In the genomic region with DNA sequence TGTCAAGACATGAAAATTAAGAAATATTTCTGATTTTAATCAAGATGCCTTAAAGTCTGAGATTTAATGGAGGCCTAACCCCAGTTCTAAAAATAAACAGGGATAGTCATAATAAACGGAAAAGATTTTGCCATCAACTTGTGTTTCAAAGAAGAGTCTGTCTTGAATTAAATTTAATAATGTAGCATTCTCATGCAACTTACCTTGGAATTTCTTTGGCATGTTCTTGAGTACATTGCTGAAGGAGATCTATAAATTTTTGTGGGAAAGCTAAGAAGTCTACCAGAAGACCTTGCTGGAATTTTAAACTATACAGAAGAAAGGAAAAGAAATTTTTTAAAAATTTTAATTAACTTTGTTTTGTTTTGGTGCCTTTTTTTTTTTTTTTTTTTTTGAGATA, we compare ENCODE assay signal across 20 cellular contexts.
"Had no signal": no experiment of that assay in that cellular context is flagged by ENCODE, and none has a peak within 500 bp of the region (broad histone marks: within the 10 kb centered on the region; RNA-seq: fewer than 3 reads in every experiment).

No MANE protein-coding gene starts in this region.

- H3K4me3 Mint-ChIP-seq: activated CD8-positive, alpha-beta T cell treated with anti-CD3 and anti-CD28 coated beads, Interleukin-2, amount 10 ng/mL, durations not matched to agents 7 days and 5 days; activated naive CD8-positive, alpha-beta T cell treated with anti-CD3 and anti-CD28 coated beads, Interleukin-2, amount 10 ng/mL, durations not matched to agents 7 days and 5 days; T-cell had no signal

- H3K27ac Mint-ChIP-seq: activated CD8-positive, alpha-beta T cell treated with anti-CD3 and anti-CD28 coated beads, Interleukin-2, amount 10 ng/mL, durations not matched to agents 7 days and 5 days; activated naive CD8-positive, alpha-beta T cell treated with anti-CD3 and anti-CD28 coated beads, Interleukin-2, amount 10 ng/mL, durations not matched to agents 7 days and 5 days; T-cell had no signal

- H3K9me3 Mint-ChIP-seq: activated naive CD8-positive, alpha-beta T cell treated with anti-CD3 and anti-CD28 coated beads, Interleukin-2, amount 10 ng/mL, durations not matched to agents 7 days and 5 days; T-cell had no signal

- H3K4me3 ChIP-seq: breast epithelium had no signal

- H3K27me3 Mint-ChIP-seq: activated naive CD8-positive, alpha-beta T cell treated with anti-CD3 and anti-CD28 coated beads, Interleukin-2, amount 10 ng/mL, durations not matched to agents 7 days and 5 days; T-cell had no signal

- H3K4me1 Mint-ChIP-seq: T-cell had no signal

- DNase-seq: activated CD4-positive, alpha-beta T cell treated with anti-CD3 and anti-CD28 coated beads, Interleukin-2, amount 50 U/mL, for 4 hours; activated CD4-positive, CD25-positive, alpha-beta regulatory T cell; activated CD8-positive, alpha-beta memory T cell treated with anti-CD3 and anti-CD28 coated beads, Interleukin-2, amount 50 U/mL, for 48 hours; activated CD8-positive, alpha-beta T cell treated with anti-CD3 and anti-CD28 coated beads, Interleukin-2, amount 10 ng/mL, durations not matched to agents 7 days and 5 days; activated naive CD4-positive, alpha-beta T cell treated with anti-CD3 and anti-CD28 coated beads, Interleukin-2, amount 50 U/mL, for 16 hours; activated naive CD8-positive, alpha-beta T cell treated with anti-CD3 and anti-CD28 coated beads, Interleukin-2, amount 10 ng/mL, durations not matched to agents 7 days and 5 days; activated T-cell treated with anti-CD3 and anti-CD28 coated beads, Interleukin-2, amount 50 U/mL, for 1 hour; aorta; caudate nucleus; NCI-H1092; NCI-H1417; NCI-H2029; NCI-H2107; NCI-H2171 treated with DMSO at 0.1 percent for 48 hours; NCI-H345; NCI-H510A treated with DMSO at 0.1 percent for 48 hours; NCI-H69; SHP77 treated with DMSO at 0.1 percent for 48 hours; T-cell had no signal
